21 cellular contexts compared by ENCODE assay signal in the genomic region with DNA sequence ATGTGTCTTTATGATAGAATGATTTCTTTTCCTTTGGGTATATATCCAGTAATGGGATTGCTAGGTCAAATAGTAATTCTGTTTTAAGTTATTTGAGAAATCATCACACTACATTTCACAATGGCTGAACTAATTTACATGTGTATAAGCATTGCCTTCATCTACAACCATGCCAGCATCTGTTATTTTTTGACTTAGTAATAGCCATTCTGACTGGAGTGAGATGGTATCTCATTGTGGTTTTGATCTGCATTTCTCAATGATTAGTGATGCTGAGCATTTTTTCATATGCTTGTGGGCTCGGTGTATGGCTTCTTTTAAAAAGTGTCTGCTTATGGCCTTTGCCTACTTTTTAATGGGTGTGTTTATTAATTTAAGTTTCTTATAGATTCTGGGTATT.
A peak's percentile ranks its signal among the peaks of the same experiment; 100 is the strongest.
DNase-seq lines count a peak whose midpoint lies in the region; ATAC-seq and TF ChIP-seq lines count a peak whose summit lies in the region.
"Had no signal": no experiment of that assay in that cellular context is flagged by ENCODE, and none has a peak within 500 bp of the region (broad histone marks: within the 10 kb centered on the region; RNA-seq: fewer than 3 reads in every experiment).

No MANE protein-coding gene starts in this region.

- WGBS in IMR-90 (ENCODE audit: extremely low coverage in 2 of 2, insufficient read length in 1 of 2), 2 experiments = no CpG with 5 or more reads among the region's 1 CpG
- 0% methylated on average over 1 of the region's 1 CpG for WGBS in mammary epithelial cell (ENCODE audit: low coverage, missing lambda C conversion rate)

- H2AFZ ChIP-seq in IMR-90 (replicated peaks; ENCODE audit: low read length, poor library complexity) (no peak overlapping the region), mammary epithelial cell (ENCODE audit: low read depth, low read length) (no peak overlapping the region), OCI-LY7 (ENCODE audit: low read length) (no peak overlapping the region)

- H3K4me3 ChIP-seq in IMR-90 (ENCODE audit: insufficient read depth, low read depth, low read length) (no peak overlapping the region), mammary epithelial cell (replicated peaks in 1 of 3; ENCODE audit: insufficient read depth in 1 of 3, low read depth in 2 of 3, low read length in 3 of 3) (no peak overlapping the region), lower lobe of right lung (no peak overlapping the region), OCI-LY7 (ENCODE audit: low read depth, low read length, poor library complexity, severe bottlenecking) (no peak overlapping the region)
- H3K4me3 ChIP-seq: psoas muscle, upper lobe of right lung had no signal

- no peaks in the 10 kb centered on the region for H3K9me3 ChIP-seq in IMR-90 (ENCODE audit: control insufficient read depth, insufficient read depth, low read length)
- no peaks in the 10 kb centered on the region for H3K9me3 ChIP-seq in mammary epithelial cell (replicated peaks; ENCODE audit: insufficient read depth, low read length)
- H3K9me3 ChIP-seq in lower lobe of right lung = no peaks in the 10 kb centered on the region
- no peaks in the 10 kb centered on the region for H3K9me3 ChIP-seq in OCI-LY7 (ENCODE audit: low read length)
- H3K9me3 ChIP-seq: psoas muscle, upper lobe of right lung had no signal

- H4K20me1 ChIP-seq in IMR-90 (ENCODE audit: insufficient read depth, low read length) (no peaks in the 10 kb centered on the region), mammary epithelial cell (ENCODE audit: insufficient read depth, low read length) (no peaks in the 10 kb centered on the region), OCI-LY7 (ENCODE audit: insufficient read depth, low read length) (no peaks in the 10 kb centered on the region)

- no peak overlapping the region for H2BK120ac ChIP-seq in IMR-90 (ENCODE audit: low read depth, low read length)

- no peaks in the 10 kb centered on the region for H3K4me1 Mint-ChIP-seq in nephron progenitor cell
- H3K4me1 Mint-ChIP-seq: H9, natural killer cell had no signal

- H3K4me2 ChIP-seq in IMR-90 (ENCODE audit: low read depth, low read length) (no peak overlapping the region), mammary epithelial cell (ENCODE audit: insufficient read depth, low read depth, low read length) (no peak overlapping the region), OCI-LY7 (ENCODE audit: low read length) (no peak overlapping the region)

- TF ChIP-seq CTCF in AG09319 (IDR thresholded peaks at IDR 0.05; ENCODE audit: low read depth, low read length) = no peak
- TF ChIP-seq CTCF in IMR-90 (conservative IDR thresholded peaks at IDR 0.05; ENCODE audit: low read depth, low read length) = no peak
- TF ChIP-seq CTCF in mammary epithelial cell (conservative IDR thresholded peaks at IDR 0.05 in 1 of 2, IDR thresholded peaks at IDR 0.05 in 1 of 2; ENCODE audit: extremely low read depth in 1 of 2, insufficient read depth in 1 of 2, low read depth in 1 of 2, low read length in 2 of 2) = no peak
- no peak for TF ChIP-seq CTCF in lower lobe of right lung (IDR thresholded peaks at IDR 0.05)
- TF ChIP-seq CTCF in nephron progenitor cell (IDR thresholded peaks at IDR 0.05) = no peak
- no peak for TF ChIP-seq CTCF in OCI-LY7 (conservative IDR thresholded peaks at IDR 0.05; ENCODE audit: low read length)

- H3K27me3 ChIP-seq in IMR-90 (ENCODE audit: control insufficient read depth, insufficient read depth, low read length) = no peaks in the 10 kb centered on the region
- no peaks in the 10 kb centered on the region for H3K27me3 ChIP-seq in mammary epithelial cell (ENCODE audit: insufficient read depth, low read length)
- no peaks in the 10 kb centered on the region for H3K27me3 ChIP-seq in lower lobe of right lung (ENCODE audit: low read depth)
- H3K27me3 ChIP-seq: upper lobe of right lung had no signal

- no peak for TF ChIP-seq POLR2A in IMR-90 (IDR thresholded peaks at IDR 0.05; ENCODE audit: low read depth, low read length)

- no peak overlapping the region for H2BK5ac ChIP-seq in IMR-90 (ENCODE audit: low read depth, low read length, poor library complexity, severe bottlenecking)

- CTCF ChIA-PET in IMR-90 (lab: Yijun Ruan, JAX) = no interaction called here
- CTCF ChIA-PET in mammary epithelial cell (lab: Charles Lee; ENCODE audit: low non-redundant PET) = no interaction called here
- CTCF ChIA-PET in OCI-LY7 (lab: Charles Lee; ENCODE audit: unreplicated experiment) = no interaction called here

- H3K4me1 ChIP-seq in IMR-90 (ENCODE audit: control insufficient read depth, insufficient read depth, low read length) (peaks cover 6% of the 10 kb centered on the region), mammary epithelial cell (ENCODE audit: insufficient read depth, low read length) (no peaks in the 10 kb centered on the region), lower lobe of right lung (peaks cover 4% of the 10 kb centered on the region), OCI-LY7 (ENCODE audit: insufficient read depth, low read length, poor library complexity, severe bottlenecking) (no peaks in the 10 kb centered on the region)
- H3K4me1 ChIP-seq: psoas muscle had no signal

- H2AK5ac ChIP-seq in IMR-90 (ENCODE audit: low read depth, low read length) = no peak overlapping the region

- in situ Hi-C loops in IMR-90 (cut with MboI; ENCODE audit: low sequenced_read_pairs) = no loop called here
- in situ Hi-C loops in mammary epithelial cell (cut with MboI; ENCODE audit: low sequenced_read_pairs in 2 of 2) = no loop called here

- H3K9me3 Mint-ChIP-seq in nephron progenitor cell = peaks cover 7% of the 10 kb centered on the region

- dilution Hi-C loops in IMR-90 (cut with HindIII; ENCODE audit: low sequenced_read_pairs, unreplicated experiment) = no loop called here
- dilution Hi-C loops in mammary epithelial cell (cut with HindIII; ENCODE audit: low sequenced_read_pairs) = no loop called here

- H3K36me3 ChIP-seq in IMR-90 (ENCODE audit: control insufficient read depth, insufficient read depth, low read length) (no peaks in the 10 kb centered on the region), mammary epithelial cell (ENCODE audit: insufficient read depth, low read length) (no peaks in the 10 kb centered on the region), lower lobe of right lung (no peaks in the 10 kb centered on the region), OCI-LY7 (ENCODE audit: insufficient read depth, low read length) (no peaks in the 10 kb centered on the region)
- H3K36me3 ChIP-seq: upper lobe of right lung had no signal

- ATAC-seq in IMR-90 (ENCODE audit: low read depth) = peak; percentile 85
- ATAC-seq in lower lobe of right lung = no peak
- ATAC-seq in GM21576 (IDR thresholded peaks at IDR 0.05; ENCODE audit: unreplicated experiment) = no peak
- ATAC-seq: natural killer cell, Panc1, psoas muscle, upper lobe of right lung had no signal

- POLR2A ChIA-PET in IMR-90 (lab: Charles Lee; ENCODE audit: unreplicated experiment) = no interaction called here
- POLR2A ChIA-PET in OCI-LY7 (lab: Charles Lee) = no interaction called here

- H3K79me2 ChIP-seq in mammary epithelial cell (ENCODE audit: insufficient read depth, low read length) (no peaks in the 10 kb centered on the region), OCI-LY7 (ENCODE audit: insufficient read depth, low read depth, low read length) (no peaks in the 10 kb centered on the region)

- DNase-seq in AG09319 (ENCODE audit: extremely low read depth, low read depth) (peak; percentile 74), IMR-90 (peak; percentile 94), mammary epithelial cell (peak; percentile 87), foreskin melanocyte (peak; percentile 32), lower lobe of right lung (no peak), nephron progenitor cell (no peak), OCI-LY7 (ENCODE audit: low spot score) (no peak)
- DNase-seq: ACHN; activated CD4-positive, alpha-beta T cell treated with anti-CD3 and anti-CD28 coated beads, Interleukin-2, amount 50 U/mL, for 1 hour; activated naive CD4-positive, alpha-beta T cell treated with anti-CD3 and anti-CD28 coated beads, Interleukin-2, amount 50 U/mL, for 16 hours; effector CD8-positive, alpha-beta T cell; H9; natural killer cell; NCI-H2081; NCI-H524 treated with DMSO at 0.1 percent for 48 hours; psoas muscle; stimulated activated CD4-positive, alpha-beta T cell treated with anti-CD3 and anti-CD28 coated beads, Interleukin-12 subunit alpha, Interleukin-12 subunit beta, amount 100 ng/mL, for 4 hours; stimulated activated naive CD4-positive, alpha-beta T cell treated with Interleukin-2 at 50 U/mL for 16 hours; upper lobe of right lung had no signal

- no peak overlapping the region for H3K27ac Mint-ChIP-seq in nephron progenitor cell
- H3K27ac Mint-ChIP-seq: H9, natural killer cell had no signal

- no peak overlapping the region for H3K56ac ChIP-seq in IMR-90 (ENCODE audit: extremely low read depth, insufficient read depth, low read length)

- 0 out of 4 replicates have a peak, but pooled peaks cover 0 to 5% of the 10 kb centered on the region in 2 experiments for H3K79me1 ChIP-seq in IMR-90 (ENCODE audit: low read depth in 1 of 2, low read length in 2 of 2)

- no TSS peak for BruUV-seq in IMR-90 (replicated peaks; lab: Mats Ljungman, UMichigan)
- BruUV-seq in mammary epithelial cell (replicated peaks; lab: Mats Ljungman, UMichigan) = no TSS peak
- BruUV-seq in OCI-LY7 (replicated peaks; lab: Mats Ljungman, UMichigan) = no TSS peak

- no peak overlapping the region for H3K27ac ChIP-seq in IMR-90 (ENCODE audit: insufficient read depth, low read length)
- no peak overlapping the region for H3K27ac ChIP-seq in mammary epithelial cell (ENCODE audit: insufficient read depth, low read depth, low read length)
- H3K27ac ChIP-seq in lower lobe of right lung = no peak overlapping the region
- no peak overlapping the region for H3K27ac ChIP-seq in OCI-LY7 (ENCODE audit: low read depth, low read length, poor library complexity, severe bottlenecking)
- H3K27ac ChIP-seq: psoas muscle, upper lobe of right lung had no signal

- intact Hi-C loops in IMR-90 (cut with micrococcal nuclease) (no loop called here), mammary epithelial cell (cut with micrococcal nuclease) (no loop called here), lower lobe of right lung (cut with DNase I) (no loop called here), OCI-LY7 (cut with micrococcal nuclease; ENCODE audit: unreplicated experiment) (no loop called here)

- H3K4ac ChIP-seq in IMR-90 (ENCODE audit: low read depth, low read length) = no peak overlapping the region

- no peak overlapping the region for H3K14ac ChIP-seq in IMR-90 (replicated peaks; ENCODE audit: low read depth, low read length)

- peaks cover 6% of the 10 kb centered on the region for H3K9me1 ChIP-seq in IMR-90 (ENCODE audit: insufficient read depth, low read length)

- no peak; the same call in 1 of the 2 replicates for TF ChIP-seq RAD21 in IMR-90 (IDR thresholded peaks at IDR 0.05; ENCODE audit: low read length)

- no peak overlapping the region for H2AK9ac ChIP-seq in IMR-90 (replicated peaks; ENCODE audit: low read depth, low read length, poor library complexity)

- no peaks in the 10 kb centered on the region for H3K9me2 ChIP-seq in OCI-LY7 (ENCODE audit: insufficient read depth, low read length)

- H4K91ac ChIP-seq in IMR-90 (ENCODE audit: insufficient read depth, low read depth, low read length) = no peak overlapping the region

- H3K9ac ChIP-seq in IMR-90 (ENCODE audit: low read depth, low read length) (no peak overlapping the region), mammary epithelial cell (ENCODE audit: insufficient read depth, low read length) (no peak overlapping the region)

- H2BK20ac ChIP-seq in IMR-90 (ENCODE audit: low read depth, low read length) = no peak overlapping the region

- no peaks in the 10 kb centered on the region for H3K27me3 Mint-ChIP-seq in nephron progenitor cell (ENCODE audit: low read depth, poor library complexity)

- H3K18ac ChIP-seq in IMR-90 (ENCODE audit: low read depth, low read length) = no peak overlapping the region

- no peak overlapping the region for H4K8ac ChIP-seq in IMR-90 (ENCODE audit: low read depth in 2 of 2, low read length in 2 of 2)

- no peak overlapping the region for H4K5ac ChIP-seq in IMR-90 (ENCODE audit: low read depth, low read length)

- H2BK15ac ChIP-seq in IMR-90 (ENCODE audit: low read depth, low read length) = no peak overlapping the region

- H3K36me3 Mint-ChIP-seq in nephron progenitor cell (ENCODE audit: low read depth) = no peaks in the 10 kb centered on the region
- H3K36me3 Mint-ChIP-seq: natural killer cell had no signal

- H3K4me3 Mint-ChIP-seq in nephron progenitor cell = no peak overlapping the region
- H3K4me3 Mint-ChIP-seq: H9, natural killer cell had no signal

- no peak overlapping the region for H3K23ac ChIP-seq in IMR-90 (ENCODE audit: low read depth, low read length)

Comparison
In these comparisons a context has a peak if more than half of its experiments do, and no peak if none do; other contexts are left out.
1. DNase-seq: peak in AG09319 (single experiment), IMR-90 (single experiment), mammary epithelial cell (single experiment) and foreskin melanocyte (single experiment); none in lower lobe of right lung (single experiment), nephron progenitor cell (single experiment) and OCI-LY7 (single experiment).